Comparison of ENCODE assay signal across 18 cellular contexts in genomic region chr13:71775946-71776345, GRCh38.
"Had no signal": no experiment of that assay in that cellular context is flagged by ENCODE, and none has a peak within 500 bp of the region (broad histone marks: within the 10 kb centered on the region; RNA-seq: fewer than 3 reads in every experiment).

No MANE protein-coding gene starts in this region.

- H3K27ac ChIP-seq: coronary artery, lower lobe of right lung, ovary, psoas muscle, stomach, tibial artery had no signal

- ATAC-seq: effector memory CD8-positive, alpha-beta T cell; left ventricle myocardium superior; lower lobe of right lung; natural killer cell; psoas muscle; right cardiac atrium; stimulated activated effector memory CD8-positive, alpha-beta T cell treated with anti-CD3 and anti-CD28 coated beads, Interleukin-12 subunit alpha, Interleukin-12 subunit beta, amount 100 ng/mL, for 72 hours had no signal

- FAIRE-seq: keratinocyte had no signal

- H3K36me3 ChIP-seq: lower lobe of right lung, ovary, sigmoid colon, stomach, tibial artery had no signal

- H3K27me3 ChIP-seq: ovary, sigmoid colon, stomach, tibial artery had no signal

- H3K4me1 ChIP-seq: lower lobe of right lung, psoas muscle, sigmoid colon, stomach, tibial artery had no signal

- DNase-seq: effector memory CD8-positive, alpha-beta T cell; left ventricle myocardium superior; lower lobe of right lung; natural killer cell; occipital lobe; ovary; posterior cingulate gyrus; psoas muscle; right cardiac atrium; sigmoid colon; stimulated activated CD4-positive, alpha-beta T cell treated with anti-CD3 and anti-CD28 coated beads, Interleukin-2, amount 100 ng/mL, for 24 hours; stimulated activated CD4-positive, alpha-beta T cell treated with anti-CD3 and anti-CD28 coated beads, Interleukin-4, amount 100 ng/mL, for 24 hours; stimulated activated naive CD4-positive, alpha-beta T cell treated with Interleukin-2 at 50 U/mL for 16 hours; stomach; tibial artery had no signal

- H3K4me3 ChIP-seq: coronary artery, lower lobe of right lung, ovary, psoas muscle, sigmoid colon, stomach, tibial artery had no signal

- H3K9me3 ChIP-seq: lower lobe of right lung, ovary, psoas muscle, sigmoid colon, stomach, tibial artery had no signal
